8 cellular contexts compared by ENCODE assay signal in the genomic region with DNA sequence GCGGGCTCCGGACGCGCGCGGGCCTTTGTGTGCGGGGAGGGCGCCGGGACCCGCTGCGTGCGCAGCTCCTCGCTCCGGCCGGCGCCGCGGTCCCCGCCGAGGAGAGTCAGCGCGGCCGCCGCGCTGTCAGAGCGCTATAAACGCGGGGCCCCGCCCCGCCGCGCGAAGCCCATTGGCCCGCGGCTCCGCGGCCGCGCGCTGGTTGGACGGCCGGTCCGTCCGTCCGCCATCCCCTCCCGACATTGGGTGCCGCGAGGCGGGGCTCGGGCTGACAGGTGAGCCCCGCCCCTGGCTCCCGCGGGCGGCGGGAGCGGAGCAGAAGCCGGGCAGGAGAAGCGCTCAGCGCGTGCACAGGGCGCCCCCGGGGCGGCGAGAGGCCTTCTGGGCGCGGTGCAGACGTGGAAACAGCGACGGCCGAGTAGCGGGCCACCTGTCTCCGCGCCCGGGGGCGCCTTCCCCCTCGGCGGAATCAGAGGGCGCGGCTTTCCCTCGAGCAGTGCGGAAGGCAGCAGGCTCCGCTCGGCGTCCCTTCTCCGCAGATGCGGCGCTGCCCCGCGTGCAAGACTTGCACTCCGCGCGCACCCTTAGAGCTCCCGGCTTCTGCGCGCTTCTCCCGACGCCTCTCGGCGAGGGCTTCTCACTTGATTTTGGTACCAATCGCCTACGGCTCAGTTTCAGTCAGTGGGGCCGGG. TPM values are rescaled to one million over a fixed set of nuclear protein-coding genes. Genes with fewer than 3 reads are reported as not detected.
DNase-seq lines count a peak whose midpoint lies in the region; ATAC-seq and TF ChIP-seq lines count a peak whose summit lies in the region.

A gene with protein sequence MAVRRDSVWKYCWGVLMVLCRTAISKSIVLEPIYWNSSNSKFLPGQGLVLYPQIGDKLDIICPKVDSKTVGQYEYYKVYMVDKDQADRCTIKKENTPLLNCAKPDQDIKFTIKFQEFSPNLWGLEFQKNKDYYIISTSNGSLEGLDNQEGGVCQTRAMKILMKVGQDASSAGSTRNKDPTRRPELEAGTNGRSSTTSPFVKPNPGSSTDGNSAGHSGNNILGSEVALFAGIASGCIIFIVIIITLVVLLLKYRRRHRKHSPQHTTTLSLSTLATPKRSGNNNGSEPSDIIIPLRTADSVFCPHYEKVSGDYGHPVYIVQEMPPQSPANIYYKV (minus strand): TSS at position 111 of the 692 bp plus-strand sequence. CDS start 698 bp downstream, outside the sequence.

- no peaks in the 10 kb centered on the region for H3K27me3 Mint-ChIP-seq in nephron progenitor cell (ENCODE audit: low read depth, poor library complexity)

- H3K36me3 ChIP-seq in RWPE2 (ENCODE audit: low read depth): peaks cover 29% of the 10 kb centered on the region

- peak within 1 kb of the TSS; percentile 96 for H3K27ac Mint-ChIP-seq in nephron progenitor cell

- H3K27ac ChIP-seq in RWPE2 (ENCODE audit: poor library complexity, severe bottlenecking): peak within 1 kb of the TSS; percentile 83

- peak within 1 kb of the TSS; percentile 80 for H3K4me3 ChIP-seq in RWPE2 (ENCODE audit: severe bottlenecking)
- peak within 1 kb of the TSS; percentile 75 for H3K4me3 ChIP-seq in fibroblast of the aortic adventitia (ENCODE audit: low read depth, low read length)

- in situ Hi-C loops in KBM-7 (cut with MboI; ENCODE audit: low pct_unique_long_range_greater_than_20kb, low sequenced_read_pairs): no loop called here

- DNase-seq in EH (ENCODE audit: low read depth) (peak; percentile 90), KBM-7 (peak; percentile 94), RWPE2 (ENCODE audit: low spot score) (peak; percentile 93), fibroblast of the aortic adventitia (ENCODE audit: low read depth) (peak; percentile 81), nephron progenitor cell (peak; percentile 91)
- DNase-seq in activated effector memory CD4-positive, alpha-beta T cell treated with anti-CD3 and anti-CD28 coated beads, Interleukin-2, amount 50 U/mL, for 16 hours: peak; percentile 95
- DNase-seq in stimulated activated naive CD8-positive, alpha-beta T cell treated with anti-CD3 and anti-CD28 coated beads, Interleukin-15, Interleukin-2, amounts not matched to agents 100 U/mL and 50 U/mL, for 24 hours: peak; percentile 87

- no peaks in the 10 kb centered on the region for H3K9me3 ChIP-seq in RWPE2 (ENCODE audit: severe bottlenecking)

- H3K27me3 ChIP-seq in RWPE2 (ENCODE audit: insufficient read depth, poor library complexity, severe bottlenecking): no peaks in the 10 kb centered on the region

- peak within 1 kb of the TSS; percentile 94 for H3K4me3 Mint-ChIP-seq in nephron progenitor cell

- TF ChIP-seq CTCF in RWPE2 (IDR thresholded peaks at IDR 0.05; ENCODE audit: poor library complexity, severe bottlenecking) (no peak), fibroblast of the aortic adventitia (IDR thresholded peaks at IDR 0.05; ENCODE audit: insufficient read depth, low read length) (no peak), nephron progenitor cell (IDR thresholded peaks at IDR 0.05) (no peak)

- H3K9me3 Mint-ChIP-seq in nephron progenitor cell: no peaks in the 10 kb centered on the region

- H3K4me1 Mint-ChIP-seq in nephron progenitor cell: peaks cover 35% of the 10 kb centered on the region

- peaks cover 4% of the 10 kb centered on the region for H3K36me3 Mint-ChIP-seq in nephron progenitor cell (ENCODE audit: low read depth)

- ATAC-seq in GM21723 (IDR thresholded peaks at IDR 0.05; ENCODE audit: unreplicated experiment) (peak; percentile 94), RWPE2 (ENCODE audit: low read depth) (peak; percentile 78)
- ATAC-seq in stimulated activated naive CD8-positive, alpha-beta T cell treated with anti-CD3 and anti-CD28 coated beads, Interleukin-15, Interleukin-2, amounts not matched to agents 100 U/mL and 50 U/mL, for 24 hours: peak; percentile 98

- H3K4me1 ChIP-seq in RWPE2 (ENCODE audit: insufficient read depth, poor library complexity, severe bottlenecking): peaks cover 10% of the 10 kb centered on the region

RNA-seq across cellular contexts. Expression of the gene that starts here (rescaled TPM):
- total RNA-seq in fibroblast of the aortic adventitia (ENCODE audit: low replicate concordance): 3.4 and 5.5 TPM in 2 replicates

Comparison
In these comparisons a context has a peak if more than half of its experiments do, and no peak if none do; other contexts are left out.
1. Peak in every context shown above with its lines: DNase-seq, ATAC-seq, H3K4me3 ChIP-seq and H3K27ac ChIP-seq.